ENCODE assay signal across 9 cellular contexts in genomic region chr7:114924066-114924712, GRCh38. TPM values are rescaled to one million over a fixed set of nuclear protein-coding genes. Genes with fewer than 3 reads are reported as not detected.
A peak's percentile ranks its signal among the peaks of the same experiment; 100 is the strongest.
DNase-seq lines count a peak whose midpoint lies in the region; ATAC-seq, FAIRE-seq and TF ChIP-seq lines count a peak whose summit lies in the region.
"Had no signal": no experiment of that assay in that cellular context is flagged by ENCODE, and none has a peak within 500 bp of the region (broad histone marks: within the 10 kb centered on the region; RNA-seq: fewer than 3 reads in every experiment).

No MANE protein-coding gene starts in this region.

- H3K4me3 ChIP-seq in right lobe of liver (peak overlapping the region in 2 of 3 donors; percentile 69), HepG2 (replicated peaks in 1 of 3; ENCODE audit: insufficient read depth in 1 of 3, low read depth in 2 of 3, low read length in 3 of 3) (no peak overlapping the region), SJSA1 (peak overlapping the region; percentile 69)

- BruUV-seq in HepG2 (replicated peaks; lab: Mats Ljungman, UMichigan): no TSS peak

- peak overlapping the region; percentile 89 to 99 (median 94) for H3K4me3 Mint-ChIP-seq in immature natural killer cell

- H4K20me1 ChIP-seq in HepG2 (ENCODE audit: insufficient read depth, low read length): no peaks in the 10 kb centered on the region

- ATAC-seq in right lobe of liver (no peak), HepG2 (no peak), HG02840 (IDR thresholded peaks at IDR 0.05; ENCODE audit: low FRiP score, unreplicated experiment) (no peak)

- H3K4me1 ChIP-seq in right lobe of liver: peaks cover 0 to 8% (median 0%) of the 10 kb centered on the region in 4 donors
- peaks cover 19% of the 10 kb centered on the region for H3K4me1 ChIP-seq in HepG2 (ENCODE audit: insufficient read depth, low read length)
- H3K4me1 ChIP-seq in SJSA1 (replicated peaks): peaks cover 14% of the 10 kb centered on the region

- no peak for TF ChIP-seq RAD21 in HepG2 (CRISPR knock-in tag; IDR thresholded peaks at IDR 0.05)

- FAIRE-seq in HepG2 (lab: Jason Lieb, UNC): no peak

- no peaks in the 10 kb centered on the region for H3K36me3 Mint-ChIP-seq in immature natural killer cell

- H3K4me1 Mint-ChIP-seq in immature natural killer cell: peaks cover 24 to 47% of the 10 kb centered on the region in 2 donors

- no peak overlapping the region for H3K4me2 ChIP-seq in HepG2 (ENCODE audit: low read depth, low read length)

- intact Hi-C loops in right lobe of liver (cut with DNase I) (no loop called here), HepG2 (cut with micrococcal nuclease; ENCODE audit: unreplicated experiment) (no loop called here)

- H3K27me3 ChIP-seq in right lobe of liver: no peaks in the 10 kb centered on the region
- peaks cover 2 to 19% of the 10 kb centered on the region in 2 experiments; a peak in 3 of 5 replicates for H3K27me3 ChIP-seq in HepG2 (ENCODE audit: control insufficient read depth in 1 of 2, insufficient read depth in 2 of 2, low read length in 2 of 2)
- no peaks in the 10 kb centered on the region for H3K27me3 ChIP-seq in SJSA1 (replicated peaks)

- H3K36me3 ChIP-seq in right lobe of liver (no peaks in the 10 kb centered on the region), HepG2 (replicated peaks in 1 of 2; ENCODE audit: control insufficient read depth in 1 of 2, insufficient read depth in 2 of 2, low read length in 2 of 2) (no peaks in the 10 kb centered on the region), SJSA1 (peaks cover 33% of the 10 kb centered on the region)

- CTCF ChIA-PET in HepG2 (lab: Yijun Ruan, JAX; ENCODE audit: low intra/inter-chr PET ratio, low total read pairs): no interaction called here

- H3K9me3 ChIP-seq in right lobe of liver: no peaks in the 10 kb centered on the region
- no peaks in the 10 kb centered on the region for H3K9me3 ChIP-seq in HepG2 (ENCODE audit: low read length)
- no peaks in the 10 kb centered on the region for H3K9me3 ChIP-seq in SJSA1 (replicated peaks)

- DNase-seq in right lobe of liver (no peak), HepG2 (ENCODE audit: low spot score) (no peak), SJSA1 (ENCODE audit: low read depth in 1 of 2, low spot score in 2 of 2) (no peak), immature natural killer cell (no peak), DMS153 (lab: John Stamatoyannopoulos, UW) (no peak), NCI-H1048 (lab: John Stamatoyannopoulos, UW) (no peak), ACHN (no peak)
- DNase-seq: NCI-H446 treated with DMSO at 0.1 percent for 48 hours had no signal

- WGBS in right lobe of liver (ENCODE audit: insufficient coverage, low coverage, low lambda C conversion rate, missing lambda C conversion rate): 50% methylated on average over 4 of the region's 4 CpGs
- whole genome bisulfite sequencing in HepG2 (ENCODE audit: low lambda C conversion rate): 37% methylated on average over 4 of the region's 4 CpGs

- POLR2A ChIA-PET in HepG2 (lab: Yijun Ruan, JAX): no interaction called here

- H3K9me3 Mint-ChIP-seq in immature natural killer cell: no peaks in the 10 kb centered on the region

- no peak overlapping the region for H2AFZ ChIP-seq in HepG2 (ENCODE audit: low read length)

- H3K27ac Mint-ChIP-seq in immature natural killer cell: peak overlapping the region; percentile 82 to 97 (median 93)

- H3K9ac ChIP-seq in HepG2 (ENCODE audit: insufficient read depth, low read depth, low read length): no peak overlapping the region

- peaks cover 0 to 10% (median 0%) of the 10 kb centered on the region in 3 donors for H3K27me3 Mint-ChIP-seq in immature natural killer cell (ENCODE audit: low read depth in 3 of 3)

- no peak for TF ChIP-seq CTCF in right lobe of liver (IDR thresholded peaks at IDR 0.05)
- no peak for TF ChIP-seq CTCF in HepG2 (CRISPR knock-in tag; IDR thresholded peaks at IDR 0.05)

- H3K79me2 ChIP-seq in HepG2 (ENCODE audit: insufficient read depth, low read length): no peaks in the 10 kb centered on the region

- in situ Hi-C loops in HepG2 (cut with HindIII; ENCODE audit: extremely low pct_ligation_motif_present, low pct_unique_long_range_greater_than_20kb) (no loop called here), ACHN (cut with HindIII; ENCODE audit: low pct_ligation_motif_present, low pct_unique_long_range_greater_than_20kb, low sequenced_read_pairs) (no loop called here)

- TF ChIP-seq EP300 in HepG2 (IDR thresholded peaks at IDR 0.05; ENCODE audit: low read depth in 2 of 2, low read length in 2 of 2): no peak
- no peak for TF ChIP-seq EP300 in HepG2 (CRISPR knock-in tag; IDR thresholded peaks at IDR 0.05; ENCODE audit: borderline replicate concordance)

- TF ChIP-seq POLR2A in right lobe of liver (IDR thresholded peaks at IDR 0.05) (no peak), HepG2 (IDR thresholded peaks at IDR 0.05; ENCODE audit: insufficient read depth in 1 of 2, low read depth in 2 of 2, low read length in 2 of 2) (no peak)

- H3K27ac ChIP-seq in right lobe of liver: peak overlapping the region; percentile 86 to 90 (median 89)
- no peak overlapping the region for H3K27ac ChIP-seq in HepG2 (ENCODE audit: extremely low read length, insufficient read depth, low read length)
- H3K27ac ChIP-seq in SJSA1: peak overlapping the region; percentile 95

TF ChIP-seq in HepG2, 621 proteins besides CTCF, POLR2A, EP300 and RAD21:
- TF ChIP-seq ZUFSP (CRISPR knock-in tag; IDR thresholded peaks at IDR 0.05; ENCODE audit: borderline replicate concordance) (no peak), SMAD9 (CRISPR knock-in tag; IDR thresholded peaks at IDR 0.05) (no peak), KDM3A (CRISPR knock-in tag; IDR thresholded peaks at IDR 0.05; ENCODE audit: low read depth) (no peak), HNRNPUL1 (IDR thresholded peaks at IDR 0.05; ENCODE audit: low read depth, low read length) (no peak), SOX6 (IDR thresholded peaks at IDR 0.05) (no peak), SOX6 (CRISPR knock-in tag; IDR thresholded peaks at IDR 0.05) (no peak), E2F1 (CRISPR knock-in tag; IDR thresholded peaks at IDR 0.05) (no peak), ZNF275 (CRISPR knock-in tag; IDR thresholded peaks at IDR 0.05; ENCODE audit: borderline replicate concordance) (no peak)

RNA-seq across cellular contexts. Expression of gene MDFIC, which starts 2.3 kb away (rescaled TPM):
- total RNA-seq in right lobe of liver (10 to 100 TPM in 4 of 6 experiments, 1 to 10 TPM in 2; 7.5 to 20.7 (median 13.4) TPM), HepG2 (2016; rRNA removed; fragmentation: Illumina TruSeq; extraction: Trizol) (not detected in 2 replicates)
- not detected in 2 replicates for total RNA-seq in HepG2 (2016; cell fraction: cytosol; rRNA removed; fragmentation: Illumina TruSeq; extraction: Trizol; ENCODE audit: low read depth)
- total RNA-seq in HepG2 (2016; cell fraction: insoluble cytoplasmic fraction; rRNA removed; fragmentation: Illumina TruSeq; extraction: Trizol): 0.39 TPM in 1 of 2 replicates, not detected in the other
- total RNA-seq in HepG2 (2016; cell fraction: membrane; rRNA removed; fragmentation: Illumina TruSeq; extraction: Trizol): 0.09 TPM in 1 of 2 replicates, not detected in the other
- not detected in 2 replicates for total RNA-seq in HepG2 (2016; cell fraction: nucleus; rRNA removed; fragmentation: Illumina TruSeq; extraction: Trizol)
- polyA plus RNA-seq in HepG2 (2011; rRNA removed) (0.10 and 0.13 TPM in 2 replicates), immature natural killer cell (10 to 100 TPM; 20.3 to 40.5 (median 26.8) TPM)
- 0.06 and 0.07 TPM in 2 replicates for polyA plus RNA-seq in HepG2 (2011; cell fraction: cytosol; rRNA removed)
- not detected in 2 replicates for polyA plus RNA-seq in HepG2 (2011; cell fraction: nucleus; rRNA removed)
- polyA plus RNA-seq in HepG2 (2012): 0.19 and 0.21 TPM in 2 replicates
- polyA plus RNA-seq in HepG2 (2016; cell fraction: cytosol; fragmentation: Illumina TruSeq; extraction: Trizol; ENCODE audit: low read depth): not detected in 2 replicates
- polyA plus RNA-seq in HepG2 (2016; cell fraction: insoluble cytoplasmic fraction; fragmentation: Illumina TruSeq; extraction: Trizol; ENCODE audit: low read depth): 0.04 TPM in 1 of 2 replicates, not detected in the other
- 0.26 TPM in 1 of 2 replicates, not detected in the other for polyA plus RNA-seq in HepG2 (2016; cell fraction: membrane; fragmentation: Illumina TruSeq; extraction: Trizol; ENCODE audit: low read depth)
- not detected in 2 replicates for polyA plus RNA-seq in HepG2 (2016; cell fraction: nucleus; fragmentation: Illumina TruSeq; extraction: Trizol; ENCODE audit: insufficient read depth, low read depth)
- 30.1 TPM in 1 of 2 replicates, not detected in the other for polyA minus RNA-seq in HepG2 (2011; rRNA and poly(A)+ RNA removed; ENCODE audit: low replicate concordance)
- polyA minus RNA-seq in HepG2 (2011; cell fraction: cytosol; rRNA and poly(A)+ RNA removed): not detected in 2 replicates
- polyA minus RNA-seq in HepG2 (2011; cell fraction: nucleus; rRNA and poly(A)+ RNA removed): 0.26 TPM in 1 of 2 replicates, not detected in the other
- 43.5 and 65.0 TPM in 2 replicates for total RNA-seq in SJSA1 (2014; rRNA removed; shearing (Covaris generic))

Comparison
In these comparisons a context has a peak if more than half of its experiments do, and no peak if none do; other contexts are left out.
1. H3K4me3 ChIP-seq: peak in right lobe of liver (2 of 3) and SJSA1 (single experiment); none in HepG2 (0 of 3).
2. RNA of gene MDFIC, which starts 2.3 kb away (total RNA-seq): 43.5 to 65.0 TPM in SJSA1 and 7.5 to 20.7 TPM in right lobe of liver; 0.09 to 0.39 TPM in HepG2; every median in the first group is over 4 times any median in the second.